ENCODE assay signal across 16 cellular contexts in the genomic region with DNA sequence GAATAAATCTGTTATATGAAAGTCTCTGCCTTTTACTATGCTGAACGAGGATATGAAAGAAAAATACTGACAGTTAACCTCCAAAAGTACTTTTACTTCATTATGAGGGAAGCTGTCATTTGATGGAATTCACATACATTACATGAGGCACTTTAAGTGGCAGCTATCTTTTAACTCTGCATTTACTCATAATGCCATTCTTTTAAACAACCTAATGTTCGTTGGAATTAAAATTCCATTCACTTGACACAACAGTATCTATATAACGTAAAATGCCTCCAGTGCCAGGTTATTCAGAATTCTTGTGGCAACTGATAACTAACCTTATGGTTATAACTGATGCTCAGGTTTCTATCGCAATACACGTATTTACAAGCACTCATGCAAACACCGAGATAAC.
DNase-seq lines count a peak whose midpoint lies in the region; ATAC-seq and TF ChIP-seq lines count a peak whose summit lies in the region.
"Had no signal": no experiment of that assay in that cellular context is flagged by ENCODE, and none has a peak within 500 bp of the region (broad histone marks: within the 10 kb centered on the region; RNA-seq: fewer than 3 reads in every experiment).

No MANE protein-coding gene starts in this region.

- no peaks in the 10 kb centered on the region for H3K27me3 Mint-ChIP-seq in brain
- H3K27me3 Mint-ChIP-seq: B cell, IgD-negative memory B cell had no signal

- peak overlapping the region in 3 of 5 experiments; percentile 4 to 44 (median 22) for H3K27ac Mint-ChIP-seq in brain
- H3K27ac Mint-ChIP-seq: B cell; CD8-positive, alpha-beta T cell; H9; IgD-negative memory B cell had no signal

- H3K4me3 ChIP-seq in SK-N-SH (ENCODE audit: low read depth in 2 of 2, low read length in 1 of 2) (no peak overlapping the region), body of pancreas (no peak overlapping the region)
- H3K4me3 ChIP-seq: BLaER1 treated with 17β-estradiol and CSF1 and Interleukin-3, amounts not matched to agents 10 nM and 100 nM had no signal

- H2AFZ ChIP-seq in SK-N-SH (ENCODE audit: low read depth) = no peak overlapping the region

- no peaks in the 10 kb centered on the region for H3K9me3 ChIP-seq in SK-N-SH
- H3K9me3 ChIP-seq in body of pancreas = no peaks in the 10 kb centered on the region

- TF ChIP-seq POLR2A in body of pancreas (IDR thresholded peaks at IDR 0.05) = no peak

- peaks cover 59% of the 10 kb centered on the region for H3K4me1 Mint-ChIP-seq in brain
- H3K4me1 Mint-ChIP-seq: B cell had no signal

- H3K9me2 ChIP-seq in SK-N-SH = no peaks in the 10 kb centered on the region

- H3K9ac ChIP-seq in SK-N-SH = no peak overlapping the region
- H3K9ac ChIP-seq: BLaER1 treated with 17β-estradiol and CSF1 and Interleukin-3, amounts not matched to agents 10 nM and 100 nM had no signal

- no peak overlapping the region for H3K4me2 ChIP-seq in SK-N-SH
- H3K4me2 ChIP-seq: BLaER1 treated with 17β-estradiol and CSF1 and Interleukin-3, amounts not matched to agents 10 nM and 100 nM had no signal

- H3K4me3 Mint-ChIP-seq in brain = no peak overlapping the region
- H3K4me3 Mint-ChIP-seq: B cell; CD8-positive, alpha-beta T cell; H9; IgD-negative memory B cell had no signal

- H3K79me2 ChIP-seq in SK-N-SH (ENCODE audit: insufficient read depth) = no peaks in the 10 kb centered on the region

- H3K4me1 ChIP-seq in SK-N-SH (ENCODE audit: control insufficient read depth in 1 of 2, insufficient read depth in 2 of 2, low read depth in 1 of 2, low read length in 1 of 2) (peaks cover 0 to 13% of the 10 kb centered on the region in 2 experiments; a peak in 2 of 4 replicates), body of pancreas (peaks cover 11% of the 10 kb centered on the region)

- peaks cover 0 to 3% (median 0%) of the 10 kb centered on the region in 5 experiments for H3K9me3 Mint-ChIP-seq in brain
- H3K9me3 Mint-ChIP-seq: H9 had no signal

- WGBS in SK-N-SH (ENCODE audit: low lambda C conversion rate) = 48% methylated on average over 6 of the region's 6 CpGs
- 68 to 72% methylated on average over 6 of the region's 6 CpGs for WGBS in body of pancreas, 2 donors

- no peaks in the 10 kb centered on the region for H3K36me3 Mint-ChIP-seq in brain
- H3K36me3 Mint-ChIP-seq: CD8-positive, alpha-beta T cell; IgD-negative memory B cell had no signal

- CTCF ChIA-PET in SK-N-SH (lab: Yijun Ruan, JAX) = no interaction called here

- DNase-seq in Daoy (ENCODE audit: low read depth) = peak; percentile 12
- DNase-seq in SK-N-SH = no peak
- DNase-seq in body of pancreas = no peak
- DNase-seq in DMS79 (lab: John Stamatoyannopoulos, UW) = no peak
- DNase-seq: Calu3; CD8-positive, alpha-beta T cell; DMS53; GDM1; H9; KBM-7 had no signal

- intact Hi-C loops in body of pancreas (cut with DNase I) = no loop called here

- no peak; a peak in 1 of 4 replicates for TF ChIP-seq EP300 in SK-N-SH (IDR thresholded peaks at IDR 0.05; ENCODE audit: borderline replicate concordance in 1 of 2, low read depth in 1 of 2, low read length in 1 of 2)

- TF ChIP-seq CTCF in SK-N-SH (IDR thresholded peaks at IDR 0.05) (no peak), brain (conservative IDR thresholded peaks at IDR 0.05) (no peak), body of pancreas (IDR thresholded peaks at IDR 0.05) (no peak)

- H3K36me3 ChIP-seq in SK-N-SH (replicated peaks in 1 of 2; ENCODE audit: control insufficient read depth in 1 of 2, insufficient read depth in 2 of 2, low read length in 1 of 2) (no peaks in the 10 kb centered on the region), body of pancreas (replicated peaks in 1 of 2; ENCODE audit: insufficient read depth in 1 of 2, low read depth in 2 of 2) (no peaks in the 10 kb centered on the region)
- H3K36me3 ChIP-seq: BLaER1 treated with 17β-estradiol and CSF1 and Interleukin-3, amounts not matched to agents 10 nM and 100 nM had no signal

- ATAC-seq in body of pancreas (no peak), GM19395 (IDR thresholded peaks at IDR 0.05; ENCODE audit: unreplicated experiment) (no peak)
- ATAC-seq: CD8-positive, alpha-beta T cell had no signal

- H3K27me3 ChIP-seq in SK-N-SH (ENCODE audit: insufficient read depth) (no peaks in the 10 kb centered on the region), body of pancreas (no peaks in the 10 kb centered on the region)
- H3K27me3 ChIP-seq: BLaER1 treated with 17β-estradiol and CSF1 and Interleukin-3, amounts not matched to agents 10 nM and 100 nM had no signal

- POLR2A ChIA-PET in SK-N-SH (lab: Yijun Ruan, JAX) = no interaction called here

- H3K27ac ChIP-seq in SK-N-SH (ENCODE audit: low read depth in 2 of 2, low read length in 1 of 2) (peak overlapping the region in 1 of 2 experiments; percentile 51; a peak in 2 of 4 replicates), body of pancreas (no peak overlapping the region)
- H3K27ac ChIP-seq: BLaER1 treated with 17β-estradiol and CSF1 and Interleukin-3, amounts not matched to agents 10 nM and 100 nM; HL-60 had no signal

- no peaks in the 10 kb centered on the region for H4K20me1 ChIP-seq in SK-N-SH (ENCODE audit: insufficient read depth)
- H4K20me1 ChIP-seq: BLaER1 treated with 17β-estradiol and CSF1 and Interleukin-3, amounts not matched to agents 10 nM and 100 nM had no signal

- H3F3A ChIP-seq in SK-N-SH (replicated peaks; ENCODE audit: insufficient read depth) = no peaks in the 10 kb centered on the region

- TF ChIP-seq RAD21 in SK-N-SH (IDR thresholded peaks at IDR 0.05; ENCODE audit: low read length) = no peak

TF ChIP-seq in SK-N-SH, 30 proteins besides CTCF, POLR2A, EP300 and RAD21:
- no peak for TF ChIP-seq TEAD4 (IDR thresholded peaks at IDR 0.05; ENCODE audit: borderline replicate concordance, insufficient read depth)
- TF ChIP-seq, protein P1, sequence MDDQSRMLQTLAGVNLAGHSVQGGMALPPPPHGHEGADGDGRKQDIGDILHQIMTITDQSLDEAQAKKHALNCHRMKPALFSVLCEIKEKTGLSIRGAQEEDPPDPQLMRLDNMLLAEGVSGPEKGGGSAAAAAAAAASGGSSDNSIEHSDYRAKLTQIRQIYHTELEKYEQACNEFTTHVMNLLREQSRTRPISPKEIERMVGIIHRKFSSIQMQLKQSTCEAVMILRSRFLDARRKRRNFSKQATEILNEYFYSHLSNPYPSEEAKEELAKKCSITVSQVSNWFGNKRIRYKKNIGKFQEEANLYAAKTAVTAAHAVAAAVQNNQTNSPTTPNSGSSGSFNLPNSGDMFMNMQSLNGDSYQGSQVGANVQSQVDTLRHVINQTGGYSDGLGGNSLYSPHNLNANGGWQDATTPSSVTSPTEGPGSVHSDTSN (IDR thresholded peaks at IDR 0.05) = peak; percentile 17; the same call in 1 of the 2 replicates
